In the genomic region with DNA sequence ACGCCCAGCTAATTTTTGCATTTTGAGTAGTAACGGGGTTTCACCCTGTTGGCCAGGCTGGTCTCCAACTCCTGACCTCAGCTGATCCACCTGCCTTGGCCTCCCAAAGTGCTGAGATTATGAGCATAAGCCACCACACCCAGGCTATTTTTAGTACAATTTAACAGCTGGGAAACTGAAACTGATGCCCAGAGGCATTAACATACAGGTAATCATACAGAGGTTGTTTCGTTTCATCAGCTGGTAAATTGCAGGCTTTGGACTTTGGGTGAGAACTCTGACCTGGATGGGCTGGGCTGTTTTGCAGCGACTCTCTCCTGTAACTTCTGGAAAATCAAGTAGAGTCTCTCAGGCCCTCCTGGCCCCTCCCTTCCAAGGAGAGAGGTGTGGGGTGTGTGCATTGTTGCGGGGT, we compare ENCODE assay signal across 18 cellular contexts. TPM values are rescaled to one million over a fixed set of nuclear protein-coding genes. Genes with fewer than 3 reads are reported as not detected.
"Had no signal": no experiment of that assay in that cellular context is flagged by ENCODE, and none has a peak within 500 bp of the region (broad histone marks: within the 10 kb centered on the region; RNA-seq: fewer than 3 reads in every experiment).

No MANE protein-coding gene starts in this region.

- H3K4me1 ChIP-seq: testis had no signal

- H3K27ac ChIP-seq: coronary artery, heart right ventricle, ovary, testis had no signal

- H3K4me3 ChIP-seq: coronary artery, heart right ventricle, ovary, testis had no signal

- H3K27me3 ChIP-seq: ovary, testis had no signal

- FAIRE-seq: frontal cortex, keratinocyte had no signal

- H3K36me3 ChIP-seq: heart right ventricle, ovary had no signal

- DNase-seq: activated CD4-positive, alpha-beta T cell treated with anti-CD3 and anti-CD28 coated beads, Interleukin-2, amount 50 U/mL, for 48 hours; activated CD8-positive, alpha-beta memory T cell treated with anti-CD3 and anti-CD28 coated beads, Interleukin-2, amount 10 ng/mL, durations not matched to agents 7 days and 5 days; activated effector memory CD4-positive, alpha-beta T cell treated with Interleukin-2 at 50 U/mL for 16 hours; activated T-cell treated with anti-CD3 and anti-CD28 coated beads, Interleukin-2, amount 50 U/mL, for 24 hours; caudate nucleus; effector memory CD4-positive, alpha-beta T cell; heart right ventricle; left ventricle myocardium superior; mesendoderm; ovary; stimulated activated CD4-positive, alpha-beta T cell treated with anti-CD3 and anti-CD28 coated beads, Interleukin-15, amount 100 ng/mL, for 24 hours; stimulated activated CD4-positive, alpha-beta T cell treated with anti-CD3 and anti-CD28 coated beads, Interleukin-4, amount 100 ng/mL, for 24 hours; stimulated activated naive CD8-positive, alpha-beta T cell treated with anti-CD3 and anti-CD28 coated beads, Interleukin-15, amount 100 ng/mL, for 72 hours; testis had no signal

- H3K9me3 ChIP-seq: ovary, testis had no signal

RNA-seq across cellular contexts. Expression of gene MUC3A, which starts 47.4 kb away (rescaled TPM):
- polyA plus RNA-seq: fibroblast of lung had no signal
